In genomic region chr2:150001788-150002187, GRCh38 we compare ENCODE assay signal across 8 cellular contexts.
"Had no signal": no experiment of that assay in that cellular context is flagged by ENCODE, and none has a peak within 500 bp of the region (broad histone marks: within the 10 kb centered on the region; RNA-seq: fewer than 3 reads in every experiment).

No MANE protein-coding gene starts in this region.

- H3K9me3 Mint-ChIP-seq: HFFc6 had no signal

- H3K4me3 Mint-ChIP-seq: HFFc6, IgD-negative memory B cell had no signal

- H3K4me3 ChIP-seq: HAP-1 had no signal

- DNase-seq: GOT3, H7, HFFc6, KBM-7 had no signal

- H3K27me3 Mint-ChIP-seq: IgD-negative memory B cell had no signal

- ATAC-seq: HCT116 had no signal

- H3K4me1 ChIP-seq: HAP-1 had no signal

- H3K36me3 Mint-ChIP-seq: IgD-negative memory B cell had no signal

- H3K9me3 ChIP-seq: HAP-1 had no signal

- H3K36me3 ChIP-seq: HAP-1 had no signal

- H3K4me2 ChIP-seq: KMS-11 had no signal

- H3K27ac ChIP-seq: KMS-11 had no signal

- H3K27ac Mint-ChIP-seq: HFFc6, IgD-negative memory B cell had no signal
